17 cellular contexts compared by ENCODE assay signal in the genomic region with DNA sequence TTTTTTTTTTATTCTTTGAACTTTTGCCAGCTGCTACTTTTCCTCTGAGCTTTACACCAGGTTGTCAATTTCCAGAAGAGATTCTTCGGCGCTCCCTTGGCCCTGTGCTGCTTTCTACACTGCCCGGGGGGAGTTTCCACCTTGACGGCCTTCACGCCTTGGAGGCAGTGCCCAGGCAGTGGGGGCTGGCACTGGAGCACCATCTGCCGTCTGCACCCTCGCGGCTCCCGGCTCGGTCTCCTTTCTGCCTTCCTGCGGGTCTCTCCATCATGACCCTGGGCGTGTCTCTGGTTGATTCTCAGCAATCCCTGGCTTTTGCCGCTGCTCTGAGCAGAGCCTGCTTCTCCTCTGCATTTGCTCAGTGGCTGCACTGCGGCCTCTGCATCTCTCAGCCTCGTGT. TPM values are rescaled to one million over a fixed set of nuclear protein-coding genes. Genes with fewer than 3 reads are reported as not detected.
DNase-seq lines count a peak whose midpoint lies in the region; ATAC-seq, FAIRE-seq and TF ChIP-seq lines count a peak whose summit lies in the region.
"Had no signal": no experiment of that assay in that cellular context is flagged by ENCODE, and none has a peak within 500 bp of the region (broad histone marks: within the 10 kb centered on the region; RNA-seq: fewer than 3 reads in every experiment).

No MANE protein-coding gene starts in this region.

- no peak overlapping the region for H3K56ac ChIP-seq in H1 (replicated peaks; ENCODE audit: insufficient read length, low read depth, low read length)

- H3K9me3 ChIP-seq in H1 (ENCODE audit: insufficient read depth in 2 of 2, low read depth in 1 of 2, low read length in 1 of 2), result no peaks in the 10 kb centered on the region
- H3K9me3 ChIP-seq: BLaER1 treated with 17β-estradiol and CSF1 and Interleukin-3, amounts not matched to agents 10 nM and 100 nM; SK-N-SH had no signal

- H4K91ac ChIP-seq in H1 (replicated peaks; ENCODE audit: insufficient read length, low read length), result no peak overlapping the region

- H3K4me1 ChIP-seq in H1 (replicated peaks in 1 of 4; ENCODE audit: control insufficient read depth in 3 of 4, insufficient read depth in 4 of 4, low read length in 3 of 4), result peaks cover 0 to 5% (median 1%) of the 10 kb centered on the region in 4 experiments; a peak in 3 of 7 replicates

- TF ChIP-seq RAD21 in H1 (IDR thresholded peaks at IDR 0.05 in 1 of 2, conservative IDR thresholded peaks at IDR 0.05 in 1 of 2; ENCODE audit: low read depth in 2 of 2, low read length in 2 of 2), result no peak

- H3K23ac ChIP-seq in H1 (ENCODE audit: insufficient read length), result no peak overlapping the region

- H2BK5ac ChIP-seq in H1 (ENCODE audit: low read depth, low read length), result no peak overlapping the region

- H2BK20ac ChIP-seq in H1 (ENCODE audit: low read length), result no peak overlapping the region

- H2BK15ac ChIP-seq in H1 (ENCODE audit: low read length), result no peak overlapping the region

- ATAC-seq in HG02798 (IDR thresholded peaks at IDR 0.05; ENCODE audit: poor library complexity, unreplicated experiment) (no peak), HG03521 (IDR thresholded peaks at IDR 0.05; ENCODE audit: unreplicated experiment) (no peak)

- no peak overlapping the region for H3K9ac ChIP-seq in H1 (replicated peaks in 1 of 4; ENCODE audit: extremely low read depth in 1 of 4, low read depth in 3 of 4, low read length in 3 of 4)
- H3K9ac ChIP-seq: BLaER1 treated with 17β-estradiol and CSF1 and Interleukin-3, amounts not matched to agents 10 nM and 100 nM; GM23248; SK-N-SH had no signal

- no peak overlapping the region for H3K18ac ChIP-seq in H1 (ENCODE audit: extremely low read depth, low read length)

- H3K79me1 ChIP-seq in H1 (ENCODE audit: low read depth, low read length), result no peaks in the 10 kb centered on the region

- no peak overlapping the region for H3K4me3 ChIP-seq in H1 (ENCODE audit: extremely low read depth in 1 of 4, insufficient read depth in 2 of 4, low read depth in 3 of 4, low read length in 4 of 4)
- H3K4me3 ChIP-seq: BLaER1 treated with 17β-estradiol and CSF1 and Interleukin-3, amounts not matched to agents 10 nM and 100 nM; GM23248 had no signal

- H3K27ac ChIP-seq in H1 (ENCODE audit: low read depth, low read length), result no peak overlapping the region
- H3K27ac ChIP-seq: BLaER1 treated with 17β-estradiol and CSF1 and Interleukin-3, amounts not matched to agents 10 nM and 100 nM; GM23248 had no signal

- no peak overlapping the region for H3K4me2 ChIP-seq in H1 (ENCODE audit: insufficient read depth in 1 of 2, low read depth in 2 of 2, low read length in 2 of 2)
- H3K4me2 ChIP-seq: BLaER1 treated with 17β-estradiol and CSF1 and Interleukin-3, amounts not matched to agents 10 nM and 100 nM; SK-N-SH had no signal

- no peak for TF ChIP-seq EP300 in H1 (IDR thresholded peaks at IDR 0.05; ENCODE audit: borderline replicate concordance in 1 of 2, low read depth in 2 of 2, low read length in 2 of 2)

- no peak overlapping the region for H3K4ac ChIP-seq in H1 (replicated peaks; ENCODE audit: insufficient read length, low read depth, low read length)

- peaks cover 0 to 2% of the 10 kb centered on the region in 2 experiments for H4K20me1 ChIP-seq in H1 (replicated peaks in 1 of 2; ENCODE audit: control insufficient read depth in 1 of 2, insufficient read depth in 2 of 2, low read length in 2 of 2)

- no peak overlapping the region for H4K5ac ChIP-seq in H1 (ENCODE audit: insufficient read length, low read depth, low read length)

- H3K36me3 ChIP-seq in H1 (ENCODE audit: control insufficient read depth in 2 of 4, insufficient read depth in 4 of 4, low read length in 3 of 4), result no peaks in the 10 kb centered on the region
- H3K36me3 ChIP-seq: BLaER1 treated with 17β-estradiol and CSF1 and Interleukin-3, amounts not matched to agents 10 nM and 100 nM had no signal

- no peaks in the 10 kb centered on the region for H3K79me2 ChIP-seq in H1 (ENCODE audit: control insufficient read depth in 1 of 2, insufficient read depth in 2 of 2, low read length in 2 of 2)

- DNase-seq in COLO668 (lab: John Stamatoyannopoulos, UW; ENCODE audit: unreplicated experiment) (peak; percentile 51), NCI-H1092 (lab: John Stamatoyannopoulos, UW) (peak; percentile 21), NCI-H524 treated with DMSO at 0.1 percent for 48 hours (lab: John Stamatoyannopoulos, UW) (peak; percentile 62), H1 (ENCODE audit: low read depth in 1 of 2, low spot score in 2 of 2) (no peak), iPS-NIHi11 (ENCODE audit: low spot score) (no peak), middle frontal gyrus (ENCODE audit: extremely low spot score, low spot score) (no peak)
- DNase-seq: DND-41, GF-D8, NCI-H446, RPMI8226, SK-N-SH had no signal

- H3K27me3 ChIP-seq in H1 (replicated peaks in 1 of 4; ENCODE audit: control insufficient read depth in 3 of 4, extremely low read depth in 1 of 4, insufficient read depth in 3 of 4, low read length in 3 of 4), result no peaks in the 10 kb centered on the region; a peak in 1 of 7 replicates

- H2BK12ac ChIP-seq in H1 (ENCODE audit: low read depth, low read length), result no peak overlapping the region

- H2BK120ac ChIP-seq in H1 (replicated peaks; ENCODE audit: low read depth, low read length), result no peak overlapping the region

- H2AFZ ChIP-seq in H1 (ENCODE audit: low read length), result no peak overlapping the region
- H2AFZ ChIP-seq: GM23248 had no signal

- 86% methylated on average over 15 of the region's 15 CpGs; no CpG with 5 or more reads in 1 of the 2 experiments for WGBS in H1 (ENCODE audit: extremely low coverage in 1 of 2, insufficient coverage in 1 of 2, insufficient read length in 1 of 2, insufficient replicate concordance in 2 of 2, low coverage in 1 of 2, low lambda C conversion rate in 2 of 2, missing lambda C conversion rate in 1 of 2), 2 experiments

- CTCF ChIA-PET in H1 (lab: Charles Lee; ENCODE audit: partially characterized antibody), result interaction anchor here (0.8 to 1.2 kb wide), 2 partner anchors 54 to 60 kb away, joined by 3 to 6 read pairs; no protein-coding TSS in a partner anchor

- no peak overlapping the region for H3K14ac ChIP-seq in H1 (ENCODE audit: insufficient read length)

- no peaks in the 10 kb centered on the region for H3K23me2 ChIP-seq in H1 (ENCODE audit: low read depth, low read length)

- TF ChIP-seq POLR2A in H1 (IDR thresholded peaks at IDR 0.05; ENCODE audit: control extremely low read depth in 1 of 2, low read depth in 2 of 2, low read length in 2 of 2), result no peak

- H2AK5ac ChIP-seq in H1 (ENCODE audit: low read depth, low read length), result no peak overlapping the region

- no peak for FAIRE-seq in H1 (lab: Jason Lieb, UNC)

- H4K8ac ChIP-seq in H1 (ENCODE audit: extremely low read depth, insufficient read depth, low read length), result peak overlapping the region; percentile 53; the same call in 1 of the 2 replicates

- TF ChIP-seq CTCF in H1 (IDR thresholded peaks at IDR 0.05; ENCODE audit: control extremely low read depth in 1 of 3, insufficient read depth in 1 of 3, low read depth in 1 of 3, low read length in 3 of 3), result no peak

- POLR2A ChIA-PET in H1 (lab: Charles Lee; ENCODE audit: partially characterized antibody), result no interaction called here

TF ChIP-seq in H1, 55 proteins besides CTCF, POLR2A, EP300 and RAD21:
- TF ChIP-seq BCL11A (IDR thresholded peaks at IDR 0.05; ENCODE audit: low read depth in 2 of 2, low read length in 2 of 2) (no peak), RXRA (IDR thresholded peaks at IDR 0.05; ENCODE audit: insufficient read depth, low read depth, low read length) (no peak), PHF8 (conservative IDR thresholded peaks at IDR 0.05; ENCODE audit: low read depth, low read length) (no peak), TEAD4 (IDR thresholded peaks at IDR 0.05; ENCODE audit: low read depth, low read length) (no peak), TBP (IDR thresholded peaks at IDR 0.05; ENCODE audit: low read depth, low read length) (no peak), SIX5 (IDR thresholded peaks at IDR 0.05; ENCODE audit: low read depth, low read length) (no peak), BRCA1 (IDR thresholded peaks at IDR 0.05; ENCODE audit: low read depth, low read length) (no peak), CEBPB (IDR thresholded peaks at IDR 0.05; ENCODE audit: low read depth, low read length) (no peak), NRF1 (IDR thresholded peaks at IDR 0.05; ENCODE audit: low read depth, low read length) (no peak), FOSL1 (IDR thresholded peaks at IDR 0.05; ENCODE audit: insufficient read depth, low read depth, low read length) (no peak), TAF1 (IDR thresholded peaks at IDR 0.05; ENCODE audit: low read depth, low read length) (no peak), KDM4A (IDR thresholded peaks at IDR 0.05; ENCODE audit: low read depth, low read length, severe bottlenecking) (no peak)

RNA-seq across cellular contexts. Expression of a gene that starts 2.9 kb away (rescaled TPM):
- total RNA-seq in H1 (2021; fragmentation: NEBNext Ultra II Directional; extraction: Animal tissue kit (Norgen Biotek cat#: 25700)), result not detected in 2 replicates
- 0.03 TPM in 1 of 2 replicates, not detected in the other for polyA plus RNA-seq in H1 (2011; rRNA removed)
- not detected for polyA plus RNA-seq in H1 (2011; cell fraction: cytosol; rRNA removed)
- polyA plus RNA-seq in H1 (2011; cell fraction: nucleus; rRNA removed), result not detected
- not detected in 4 replicates for polyA plus RNA-seq in H1 (2012, experiment 1 of 2)
- polyA plus RNA-seq in H1 (2012, experiment 2 of 2), result not detected
- polyA plus RNA-seq in H1 (2013, experiment 1 of 2), result not detected
- polyA plus RNA-seq in H1 (2013, experiment 2 of 2), result not detected
- polyA minus RNA-seq in H1 (2011; rRNA and poly(A)+ RNA removed), result not detected in 2 replicates
- polyA minus RNA-seq in H1 (2011; cell fraction: cytosol; rRNA and poly(A)+ RNA removed), result not detected
- not detected for polyA minus RNA-seq in H1 (2011; cell fraction: nucleus; rRNA and poly(A)+ RNA removed)
- total RNA-seq: A172, GM23248, OCI-LY7 had no signal
- polyA plus RNA-seq: GM23248, SK-N-SH had no signal

RNA-seq across cellular contexts. Expression of a gene that starts 26.7 kb away (rescaled TPM):
- not detected in 2 replicates for total RNA-seq in H1 (2021; fragmentation: NEBNext Ultra II Directional; extraction: Animal tissue kit (Norgen Biotek cat#: 25700))
- polyA plus RNA-seq in H1 (2011; rRNA removed), result 0.02 and 0.03 TPM in 2 replicates
- 0.03 TPM for polyA plus RNA-seq in H1 (2011; cell fraction: cytosol; rRNA removed)
- 0.06 TPM for polyA plus RNA-seq in H1 (2011; cell fraction: nucleus; rRNA removed)
- polyA plus RNA-seq in H1 (2012, experiment 1 of 2), result 0.05 TPM in 1 of 4 replicates, not detected in the others
- 0.03 TPM for polyA plus RNA-seq in H1 (2012, experiment 2 of 2)
- not detected for polyA plus RNA-seq in H1 (2013, experiment 1 of 2)
- 0.02 TPM for polyA plus RNA-seq in H1 (2013, experiment 2 of 2)
- polyA minus RNA-seq in H1 (2011; rRNA and poly(A)+ RNA removed), result 0.22 TPM in 1 of 2 replicates, not detected in the other
- not detected for polyA minus RNA-seq in H1 (2011; cell fraction: cytosol; rRNA and poly(A)+ RNA removed)
- not detected for polyA minus RNA-seq in H1 (2011; cell fraction: nucleus; rRNA and poly(A)+ RNA removed)
- total RNA-seq: A172, GM23248, OCI-LY7 had no signal
- polyA plus RNA-seq: GM23248, SK-N-SH had no signal

Comparison
In these comparisons a context has a peak if more than half of its experiments do, and no peak if none do; other contexts are left out.
1. DNase-seq: peak in COLO668 (single experiment), NCI-H1092 (single experiment) and NCI-H524 treated with DMSO at 0.1 percent for 48 hours (single experiment); none in H1 (0 of 2), iPS-NIHi11 (single experiment) and middle frontal gyrus (single experiment).